In the genomic region with DNA sequence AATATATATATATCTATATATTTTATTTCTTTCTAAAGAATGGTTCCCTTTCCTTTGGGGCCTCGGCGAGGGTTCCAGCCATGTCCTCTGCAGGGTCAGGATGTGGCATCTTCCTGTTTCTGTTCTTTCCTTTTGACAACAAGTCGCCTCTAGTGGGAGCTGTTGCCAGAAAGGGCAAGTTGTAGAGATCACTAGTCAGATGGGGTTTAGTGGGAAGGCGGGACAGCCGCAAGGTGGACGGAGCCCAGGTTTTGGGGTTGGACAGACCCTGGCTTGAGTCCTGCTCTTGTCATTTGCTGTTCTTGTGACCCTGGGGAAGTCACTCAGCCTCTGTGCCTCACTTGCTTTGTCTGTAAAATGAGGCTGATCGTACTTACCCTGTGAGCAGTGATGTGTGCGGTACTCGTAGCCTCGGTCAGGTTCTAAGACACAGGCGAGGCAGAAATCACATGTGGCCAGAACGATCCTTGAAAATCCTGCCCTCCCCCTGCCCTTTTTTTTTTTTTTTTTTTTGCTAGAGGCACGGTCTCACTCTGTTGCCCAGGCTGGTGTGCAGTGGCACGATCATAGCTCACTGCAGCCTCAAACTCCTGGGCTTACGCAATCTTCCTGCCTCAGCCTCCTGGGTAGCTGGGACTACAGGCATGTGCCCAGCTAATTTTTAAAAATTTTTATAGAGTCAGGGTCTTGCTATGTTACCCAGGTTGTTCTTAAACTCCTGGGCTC, we compare ENCODE assay signal across 10 cellular contexts.
A peak's percentile ranks its signal among the peaks of the same experiment; 100 is the strongest.
DNase-seq lines count a peak whose midpoint lies in the region; ATAC-seq and TF ChIP-seq lines count a peak whose summit lies in the region.
"Had no signal": no experiment of that assay in that cellular context is flagged by ENCODE, and none has a peak within 500 bp of the region (broad histone marks: within the 10 kb centered on the region; RNA-seq: fewer than 3 reads in every experiment).

No MANE protein-coding gene starts in this region.

- TF ChIP-seq CTCF in AG10803 (conservative IDR thresholded peaks at IDR 0.05; ENCODE audit: low read length) (peak; percentile 28; the same call in 1 of the 2 replicates), GM12872 (IDR thresholded peaks at IDR 0.05; ENCODE audit: insufficient read depth, low read depth, low read length) (peak; percentile 54), Panc1 (IDR thresholded peaks at IDR 0.05) (no peak; the same call in 1 of the 2 replicates), foreskin fibroblast (IDR thresholded peaks at IDR 0.05; ENCODE audit: low read depth, low read length) (peak; percentile 29), sigmoid colon (IDR thresholded peaks at IDR 0.05) (peak in 2 of 4 experiments; percentile 14 to 27)

- DNase-seq in AG10803 (ENCODE audit: low read depth): no peak
- DNase-seq in Panc1 (ENCODE audit: low read depth, low spot score): no peak
- DNase-seq in foreskin fibroblast: peak in 1 of 2 donors; percentile 23
- DNase-seq in sigmoid colon: no peak

- peaks cover 34% of the 10 kb centered on the region for H3K36me3 ChIP-seq in Panc1 (ENCODE audit: control insufficient read depth, insufficient read depth, low read length)
- H3K36me3 ChIP-seq in sigmoid colon: peaks cover 19 to 55% (median 35%) of the 10 kb centered on the region in 4 donors

- 88 to 93% methylated on average over 15 of the region's 15 CpGs for WGBS in sigmoid colon, 2 donors

- in situ Hi-C loops in Panc1 (cut with HindIII; ENCODE audit: low pct_unique_long_range_greater_than_20kb, low sequenced_read_pairs): no loop called here

- H3K9me3 ChIP-seq in Panc1 (ENCODE audit: control insufficient read depth, insufficient read depth, low read depth, low read length) (no peaks in the 10 kb centered on the region), sigmoid colon (no peaks in the 10 kb centered on the region)
- H3K9me3 ChIP-seq: tibial nerve had no signal

- H3K4me1 ChIP-seq in Panc1 (ENCODE audit: control insufficient read depth, insufficient read depth, low read length): peaks cover 10% of the 10 kb centered on the region
- peaks cover 0 to 34% (median 6%) of the 10 kb centered on the region in 4 donors for H3K4me1 ChIP-seq in sigmoid colon
- H3K4me1 ChIP-seq: parathyroid adenoma, tibial nerve had no signal

- POLR2A ChIA-PET in Panc1 (lab: Charles Lee): interaction anchor here (0.7 kb wide), 1 partner anchor 14 kb away, joined by 4 read pairs; no protein-coding TSS in a partner anchor

- BruUV-seq in Panc1 (replicated peaks; lab: Mats Ljungman, UMichigan): no TSS peak

- CTCF ChIA-PET in Panc1 (lab: Charles Lee): no interaction called here

- no peak for TF ChIP-seq POLR2A in sigmoid colon (IDR thresholded peaks at IDR 0.05)

- no peak overlapping the region for H3K27ac ChIP-seq in Panc1 (ENCODE audit: low read length)
- peak overlapping the region in 1 of 4 donors; percentile 62 for H3K27ac ChIP-seq in sigmoid colon
- H3K27ac ChIP-seq: parathyroid adenoma, tibial nerve had no signal

- peak; percentile 32; the same call in 1 of the 2 replicates for ATAC-seq in Panc1
- ATAC-seq in GM18858 (IDR thresholded peaks at IDR 0.05; ENCODE audit: unreplicated experiment): no peak
- ATAC-seq in GM19467 (IDR thresholded peaks at IDR 0.05; ENCODE audit: unreplicated experiment): no peak
- ATAC-seq in HG03378 (IDR thresholded peaks at IDR 0.05; ENCODE audit: unreplicated experiment): no peak

- no peak for TF ChIP-seq EP300 in sigmoid colon (IDR thresholded peaks at IDR 0.05)

- H3K4me3 ChIP-seq in AG10803 (ENCODE audit: low read length) (no peak overlapping the region), Panc1 (ENCODE audit: low read depth in 2 of 2, low read length in 2 of 2) (no peak overlapping the region), foreskin fibroblast (ENCODE audit: low read depth in 1 of 2, low read length in 2 of 2) (no peak overlapping the region), sigmoid colon (no peak overlapping the region)
- H3K4me3 ChIP-seq: tibial nerve had no signal

- H3K27me3 ChIP-seq in Panc1 (ENCODE audit: control insufficient read depth, insufficient read depth, low read length) (no peaks in the 10 kb centered on the region), sigmoid colon (no peaks in the 10 kb centered on the region)
- H3K27me3 ChIP-seq: tibial nerve had no signal

- intact Hi-C loops in Panc1 (cut with micrococcal nuclease; ENCODE audit: unreplicated experiment): no loop called here
- intact Hi-C loops in sigmoid colon (cut with DNase I): no loop called here
